In the genomic region with DNA sequence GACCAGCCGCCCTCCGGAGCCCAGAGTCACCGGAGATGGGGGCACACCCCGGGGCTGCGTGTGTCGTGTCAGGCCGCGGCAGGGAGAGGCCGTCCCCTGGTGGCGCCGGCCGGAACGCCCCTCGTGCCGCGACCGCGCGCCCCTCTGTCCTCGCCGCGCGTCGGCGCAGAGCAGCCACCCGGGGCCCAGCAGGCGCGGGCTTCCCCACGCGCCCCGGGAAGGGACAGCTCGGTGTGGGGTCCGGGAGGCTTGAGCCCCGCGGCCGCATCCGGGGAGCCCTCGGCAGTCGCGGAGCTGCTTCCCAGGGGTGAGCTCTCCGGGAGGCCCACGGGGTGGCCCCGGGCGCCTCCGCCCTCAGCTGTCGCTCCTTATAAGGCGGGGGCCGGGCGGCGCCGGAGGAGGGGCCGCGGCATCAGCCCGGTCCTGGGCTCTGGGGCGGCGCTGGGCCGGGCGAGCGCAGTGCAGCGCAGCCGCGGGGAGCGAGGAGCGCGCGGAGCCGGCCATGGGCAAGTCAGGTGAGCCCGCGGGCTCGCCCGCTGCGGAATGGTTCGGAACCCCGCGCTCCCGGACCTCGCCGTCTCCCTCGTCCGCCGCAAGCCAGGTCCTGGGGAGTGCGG, we compare ENCODE assay signal across 8 cellular contexts. TPM values are rescaled to one million over a fixed set of nuclear protein-coding genes. Genes with fewer than 3 reads are reported as not detected.
DNase-seq lines count a peak whose midpoint lies in the region; ATAC-seq and TF ChIP-seq lines count a peak whose summit lies in the region.

A gene with protein sequence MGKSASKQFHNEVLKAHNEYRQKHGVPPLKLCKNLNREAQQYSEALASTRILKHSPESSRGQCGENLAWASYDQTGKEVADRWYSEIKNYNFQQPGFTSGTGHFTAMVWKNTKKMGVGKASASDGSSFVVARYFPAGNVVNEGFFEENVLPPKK (plus strand): TSS at position 457 of the 617 bp plus-strand sequence. CDS start 46 bp downstream, at position 503.

- no peaks in the 10 kb centered on the region for H3K36me3 ChIP-seq in adrenal gland (replicated peaks in 1 of 2)
- no peaks in the 10 kb centered on the region for H3K36me3 ChIP-seq in psoas muscle (ENCODE audit: insufficient read depth in 1 of 2, low read depth in 1 of 2)
- H3K36me3 ChIP-seq in urinary bladder (ENCODE audit: insufficient read depth): no peaks in the 10 kb centered on the region

- peaks cover 42% of the 10 kb centered on the region for H3K4me1 Mint-ChIP-seq in T-helper 1 cell treated with Interleukin-12 subunit alpha and Interleukin-12 subunit beta and Interleukin-4 antibody, amounts not matched to agents 30 μg/mL and 1 μg/mL, for 36 hours (ENCODE audit: low read depth)

- H3K27me3 Mint-ChIP-seq in T-helper 1 cell treated with Interleukin-12 subunit alpha and Interleukin-12 subunit beta and Interleukin-4 antibody, amounts not matched to agents 30 μg/mL and 1 μg/mL, for 36 hours (ENCODE audit: low read depth): peaks cover 36% of the 10 kb centered on the region

- TF ChIP-seq POLR2A in adrenal gland (IDR thresholded peaks at IDR 0.05): peak; percentile 58 to 76

- H3K36me3 Mint-ChIP-seq in T-helper 1 cell treated with Interleukin-12 subunit alpha and Interleukin-12 subunit beta and Interleukin-4 antibody, amounts not matched to agents 30 μg/mL and 1 μg/mL, for 36 hours (ENCODE audit: low read depth): peaks cover 14% of the 10 kb centered on the region

- peaks cover 9 to 27% of the 10 kb centered on the region in 2 donors for H3K4me1 ChIP-seq in adrenal gland (replicated peaks in 1 of 2)
- H3K4me1 ChIP-seq in psoas muscle: peaks cover 8% of the 10 kb centered on the region
- H3K4me1 ChIP-seq in urinary bladder (ENCODE audit: insufficient read depth): peaks cover 2% of the 10 kb centered on the region

- H3K4me3 ChIP-seq in adrenal gland (peak within 1 kb of the TSS in 3 of 4 donors; percentile 34 to 89 (median 41)), psoas muscle (peak within 1 kb of the TSS; percentile 84), urinary bladder (ENCODE audit: low read depth, low read length) (peak within 1 kb of the TSS; percentile 76)

- 0 to 1% methylated on average over 72 to 82 of the region's 82 CpGs; no CpG with 5 or more reads in 2 of the 4 donors for WGBS in adrenal gland, 4 donors
- 0% methylated on average over 27 to 82 of the region's 82 CpGs for WGBS in psoas muscle, 3 donors
- WGBS in urinary bladder: under 1% methylated on average over 82 of the region's 82 CpGs

- peak; percentile 95 for ATAC-seq in GM21423 (IDR thresholded peaks at IDR 0.05; ENCODE audit: unreplicated experiment)
- peak; percentile 97 for ATAC-seq in left ventricle myocardium superior
- ATAC-seq in psoas muscle: peak; percentile 94 to 97 (median 96)

- peak within 1 kb of the TSS; percentile 82 for H3K27ac Mint-ChIP-seq in T-helper 1 cell treated with Interleukin-12 subunit alpha and Interleukin-12 subunit beta and Interleukin-4 antibody, amounts not matched to agents 30 μg/mL and 1 μg/mL, for 36 hours

- H3K9me3 Mint-ChIP-seq in T-helper 1 cell treated with Interleukin-12 subunit alpha and Interleukin-12 subunit beta and Interleukin-4 antibody, amounts not matched to agents 30 μg/mL and 1 μg/mL, for 36 hours: no peaks in the 10 kb centered on the region

- H3K27ac ChIP-seq in adrenal gland: peak within 1 kb of the TSS in 3 of 5 donors; percentile 48 to 67 (median 53)
- H3K27ac ChIP-seq in psoas muscle: peak within 1 kb of the TSS; percentile 50
- H3K27ac ChIP-seq in urinary bladder (ENCODE audit: low read depth): no peak within 1 kb of the TSS

- TF ChIP-seq CTCF in adrenal gland (IDR thresholded peaks at IDR 0.05) (peak in 3 of 6 experiments; percentile 18 to 43 (median 38)), psoas muscle (IDR thresholded peaks at IDR 0.05) (no peak)

- intact Hi-C loops in adrenal gland (cut with DNase I) (no loop called here), left ventricle myocardium superior (cut with micrococcal nuclease) (no loop called here), psoas muscle (cut with DNase I) (loop anchor here in 1 of 2 donors (5.0 kb wide), 1 partner anchor 121 kb away; a partner anchor contains a TSS)

- H3K9me3 ChIP-seq in adrenal gland (replicated peaks in 1 of 3) (no peaks in the 10 kb centered on the region), psoas muscle (no peaks in the 10 kb centered on the region)

- H3K4me3 Mint-ChIP-seq in T-helper 1 cell treated with Interleukin-12 subunit alpha and Interleukin-12 subunit beta and Interleukin-4 antibody, amounts not matched to agents 30 μg/mL and 1 μg/mL, for 36 hours: peak within 1 kb of the TSS; percentile 96

- DNase-seq in Daoy (ENCODE audit: low read depth) (peak; percentile 89), HuH-7 (ENCODE audit: low spot score) (peak; percentile 75), adrenal gland (peak; percentile 60 to 79 (median 78)), left ventricle myocardium superior (peak; percentile 92), psoas muscle (peak; percentile 84 to 86)

- H3K27me3 ChIP-seq in adrenal gland (no peaks in the 10 kb centered on the region), psoas muscle (ENCODE audit: insufficient read depth in 3 of 3, low read length in 2 of 3) (peaks cover 0 to 34% (median 0%) of the 10 kb centered on the region in 3 donors)

RNA-seq across cellular contexts. Expression of the gene that starts here (rescaled TPM):
- total RNA-seq in Daoy (2014; rRNA removed; shearing (Covaris generic)): 27.8 and 29.9 TPM in 2 replicates
- total RNA-seq in adrenal gland: 10 to 100 TPM; 20.8 to 42.4 (median 33.5) TPM
- 10 to 100 TPM; 16.1 to 35.2 (median 24.3) TPM for polyA plus RNA-seq in adrenal gland
- 5.9 TPM for total RNA-seq in left ventricle myocardium superior
- total RNA-seq in psoas muscle: 1 to 10 TPM; 3.6 to 6.5 (median 4.9) TPM
- 1 to 10 TPM; 2.5 to 3.4 (median 3.2) TPM for polyA plus RNA-seq in psoas muscle
- total RNA-seq in urinary bladder: 54.9 TPM
- 74.7 TPM for polyA plus RNA-seq in urinary bladder
